18 cellular contexts compared by ENCODE assay signal in genomic region chr3:37740471-37740870, GRCh38.
DNase-seq lines count a peak whose midpoint lies in the region; ATAC-seq and TF ChIP-seq lines count a peak whose summit lies in the region.
"Had no signal": no experiment of that assay in that cellular context is flagged by ENCODE, and none has a peak within 500 bp of the region (broad histone marks: within the 10 kb centered on the region; RNA-seq: fewer than 3 reads in every experiment).

No MANE protein-coding gene starts in this region.

- ATAC-seq in heart left ventricle (no peak), HG03571 (IDR thresholded peaks at IDR 0.05; ENCODE audit: unreplicated experiment) (no peak)
- ATAC-seq: GM12878 had no signal

- H3K36me3 ChIP-seq in heart left ventricle (peaks cover 0 to 58% (median 20%) of the 10 kb centered on the region in 9 donors), right atrium auricular region (peaks cover 6% of the 10 kb centered on the region), esophagus muscularis mucosa (peaks cover 0 to 38% (median 27%) of the 10 kb centered on the region in 4 donors), stomach smooth muscle (ENCODE audit: control insufficient read depth in 2 of 2, insufficient read depth in 2 of 2, low read length in 2 of 2) (peaks cover 7 to 19% of the 10 kb centered on the region in 2 donors)

- DNase-seq in heart left ventricle = no peak
- no peak for DNase-seq in right atrium auricular region (ENCODE audit: low spot score)
- DNase-seq in esophagus muscularis mucosa (ENCODE audit: extremely low spot score) = peak; percentile 66
- no peak for DNase-seq in NCI-H82 treated with DMSO at 0.1 percent for 48 hours (lab: John Stamatoyannopoulos, UW; ENCODE audit: unreplicated experiment)
- DNase-seq in mesenteric fat pad (ENCODE audit: low spot score) = no peak
- DNase-seq: CD4-positive, alpha-beta T cell; CD8-positive, alpha-beta memory T cell; DMS 273 treated with DMSO at 0.1 percent for 48 hours; DMS79; EL; GDM1; H9 had no signal

- H3K4me1 ChIP-seq in heart left ventricle (peaks cover 4 to 70% (median 30%) of the 10 kb centered on the region in 12 donors), right atrium auricular region (peaks cover 0 to 23% of the 10 kb centered on the region in 2 donors), esophagus muscularis mucosa (peaks cover 29 to 66% (median 46%) of the 10 kb centered on the region in 4 donors), stomach smooth muscle (ENCODE audit: control insufficient read depth, insufficient read depth, low read length) (peaks cover 27% of the 10 kb centered on the region)

- no peak for TF ChIP-seq CTCF in heart left ventricle (IDR thresholded peaks at IDR 0.05)
- no peak for TF ChIP-seq CTCF in right atrium auricular region (IDR thresholded peaks at IDR 0.05)
- no peak for TF ChIP-seq CTCF in esophagus muscularis mucosa (IDR thresholded peaks at IDR 0.05)

- H3K9ac ChIP-seq in stomach smooth muscle (ENCODE audit: low read length in 2 of 2) = no peak overlapping the region
- H3K9ac ChIP-seq: BLaER1 treated with 17β-estradiol and CSF1 and Interleukin-3, amounts not matched to agents 10 nM and 100 nM had no signal

- H3K4me3 ChIP-seq in heart left ventricle (no peak overlapping the region), right atrium auricular region (no peak overlapping the region), esophagus muscularis mucosa (no peak overlapping the region), stomach smooth muscle (ENCODE audit: low read length in 2 of 2) (no peak overlapping the region)
- H3K4me3 ChIP-seq: BLaER1 treated with 17β-estradiol and CSF1 and Interleukin-3, amounts not matched to agents 10 nM and 100 nM; GM12878; GM23338 had no signal

- WGBS in heart left ventricle, 4 donors = 84 to 96% (median 94%) methylated on average over 4 of the region's 4 CpGs
- WGBS in esophagus muscularis mucosa = 89% methylated on average over 4 of the region's 4 CpGs

- peak overlapping the region in 7 of 12 donors; percentile 57 to 83 (median 73) for H3K27ac ChIP-seq in heart left ventricle
- no peak overlapping the region for H3K27ac ChIP-seq in right atrium auricular region
- peak overlapping the region in 1 of 4 donors; percentile 44 for H3K27ac ChIP-seq in esophagus muscularis mucosa (replicated peaks in 1 of 4)
- H3K27ac ChIP-seq in stomach smooth muscle (ENCODE audit: low read length) = peak overlapping the region; percentile 41
- H3K27ac ChIP-seq: 22Rv1; BLaER1 treated with 17β-estradiol and CSF1 and Interleukin-3, amounts not matched to agents 10 nM and 100 nM had no signal

- intact Hi-C loops in heart left ventricle (cut with DNase I) (loop anchor here in 1 of 10 donors (10.0 kb wide), 1 partner anchor 206 kb away; no protein-coding TSS in a partner anchor), esophagus muscularis mucosa (cut with DNase I) (no loop called here)

- no peak for TF ChIP-seq EP300 in esophagus muscularis mucosa (IDR thresholded peaks at IDR 0.05)

- TF ChIP-seq POLR2A in heart left ventricle (IDR thresholded peaks at IDR 0.05) (no peak), esophagus muscularis mucosa (IDR thresholded peaks at IDR 0.05; ENCODE audit: low read depth) (no peak)

- H3K27me3 ChIP-seq in heart left ventricle (no peaks in the 10 kb centered on the region), right atrium auricular region (no peaks in the 10 kb centered on the region), esophagus muscularis mucosa (no peaks in the 10 kb centered on the region), stomach smooth muscle (ENCODE audit: control insufficient read depth in 1 of 2, insufficient read depth in 2 of 2, low read length in 2 of 2) (no peaks in the 10 kb centered on the region)
- H3K27me3 ChIP-seq: BLaER1 treated with 17β-estradiol and CSF1 and Interleukin-3, amounts not matched to agents 10 nM and 100 nM had no signal

- no peaks in the 10 kb centered on the region for H3K9me3 ChIP-seq in heart left ventricle
- no peaks in the 10 kb centered on the region for H3K9me3 ChIP-seq in right atrium auricular region
- H3K9me3 ChIP-seq in esophagus muscularis mucosa = no peaks in the 10 kb centered on the region
- no peaks in the 10 kb centered on the region for H3K9me3 ChIP-seq in stomach smooth muscle (ENCODE audit: control insufficient read depth in 2 of 2, low read length in 2 of 2)
- H3K9me3 ChIP-seq: BLaER1 treated with 17β-estradiol and CSF1 and Interleukin-3, amounts not matched to agents 10 nM and 100 nM had no signal

Comparison
In these comparisons a context has a peak if more than half of its experiments do, and no peak if none do; other contexts are left out.
1. H3K27ac ChIP-seq: peak in heart left ventricle (7 of 12) and stomach smooth muscle (single experiment); none in right atrium auricular region (0 of 2).